Comparison of ENCODE assay signal across 15 cellular contexts in the genomic region with DNA sequence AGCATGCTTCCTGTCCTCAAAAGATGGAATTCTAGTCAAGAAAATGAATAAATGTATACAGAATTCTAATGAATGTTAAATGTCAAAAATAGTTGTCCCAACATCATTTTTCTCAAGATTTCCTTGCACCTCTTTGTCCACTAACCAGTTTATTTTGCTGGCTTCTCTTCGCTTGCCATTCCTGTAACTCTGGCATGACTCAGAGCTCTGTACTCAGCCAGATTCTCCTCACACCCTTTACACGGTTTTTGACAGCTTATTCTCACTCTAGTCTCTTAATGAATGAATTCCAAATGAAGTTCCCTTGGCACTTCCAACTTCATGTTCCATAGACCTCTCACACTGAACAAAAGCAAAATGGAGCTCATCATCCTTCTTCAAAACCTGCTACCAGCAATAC.
DNase-seq lines count a peak whose midpoint lies in the region; ATAC-seq, FAIRE-seq and TF ChIP-seq lines count a peak whose summit lies in the region.
"Had no signal": no experiment of that assay in that cellular context is flagged by ENCODE, and none has a peak within 500 bp of the region (broad histone marks: within the 10 kb centered on the region; RNA-seq: fewer than 3 reads in every experiment).

No MANE protein-coding gene starts in this region.

- no peak for FAIRE-seq in RCC 7860 (lab: Jason Lieb, UNC)

- BruUV-seq in PC-3 (replicated peaks; lab: Mats Ljungman, UMichigan), result no TSS peak

- ATAC-seq in PC-3, result peak; percentile 53

- H3K4me1 ChIP-seq in PC-3 (ENCODE audit: insufficient read depth, low read length) (peaks cover 22% of the 10 kb centered on the region), fibroblast of lung (ENCODE audit: control insufficient read depth, extremely low read depth, insufficient read depth, low read length) (peaks cover 8% of the 10 kb centered on the region)
- H3K4me1 ChIP-seq: SJCRH30 had no signal

- TF ChIP-seq CTCF in PC-3 (conservative IDR thresholded peaks at IDR 0.05; ENCODE audit: low read depth, low read length) (no peak), fibroblast of lung (conservative IDR thresholded peaks at IDR 0.05 in 1 of 2, IDR thresholded peaks at IDR 0.05 in 1 of 2; ENCODE audit: low read depth in 1 of 2, low read length in 2 of 2) (no peak)

- POLR2A ChIA-PET in PC-3 (lab: Charles Lee; ENCODE audit: unreplicated experiment), result no interaction called here

- H3K79me2 ChIP-seq in PC-3 (ENCODE audit: low read length) (no peaks in the 10 kb centered on the region), fibroblast of lung (ENCODE audit: control insufficient read depth, insufficient read depth, low read length) (no peaks in the 10 kb centered on the region)

- intact Hi-C loops in PC-3 (cut with micrococcal nuclease), result loop anchor here (10.0 kb wide), 1 partner anchor 88 kb away; no protein-coding TSS in a partner anchor

- peak overlapping the region; percentile 54 for H3K4me2 ChIP-seq in PC-3 (ENCODE audit: low read length)
- H3K4me2 ChIP-seq in fibroblast of lung (ENCODE audit: extremely low read depth, insufficient read depth, low read length), result peak overlapping the region; percentile 59
- H3K4me2 ChIP-seq: KMS-11 had no signal

- no peaks in the 10 kb centered on the region for H4K20me1 ChIP-seq in PC-3 (ENCODE audit: low read length)
- H4K20me1 ChIP-seq in fibroblast of lung (ENCODE audit: control insufficient read depth, extremely low read depth, insufficient read depth, low read length), result no peaks in the 10 kb centered on the region

- H3K9me3 ChIP-seq in PC-3 (ENCODE audit: low read length), result no peaks in the 10 kb centered on the region
- no peaks in the 10 kb centered on the region for H3K9me3 ChIP-seq in fibroblast of lung (ENCODE audit: control insufficient read depth, insufficient read depth, low read depth, low read length)
- H3K9me3 ChIP-seq: SJCRH30 had no signal

- DNase-seq in GM03348 (ENCODE audit: low spot score), result peak; percentile 31
- DNase-seq in PC-3, result peak; percentile 39
- DNase-seq in fibroblast of lung (ENCODE audit: low read depth in 2 of 2), result peak; percentile 32 to 47
- DNase-seq in superior temporal gyrus (ENCODE audit: extremely low spot score), result peak; percentile 28
- no peak for DNase-seq in RCC 7860 (ENCODE audit: low spot score)
- DNase-seq in occipital lobe (lab: John Stamatoyannopoulos, UW), result no peak
- no peak for DNase-seq in UCSD-AML1 (lab: John Stamatoyannopoulos, UW; ENCODE audit: unreplicated experiment)
- DNase-seq: NCI-H1417 treated with DMSO at 0.1 percent for 48 hours, NCI-H2029, NCI-H510A treated with DMSO at 0.1 percent for 48 hours, SJCRH30, SW 1271 had no signal

- no peaks in the 10 kb centered on the region for H3K36me3 ChIP-seq in PC-3 (ENCODE audit: low read depth, low read length)
- H3K36me3 ChIP-seq in fibroblast of lung (ENCODE audit: control insufficient read depth, insufficient read depth, low read length), result no peaks in the 10 kb centered on the region
- H3K36me3 ChIP-seq: SJCRH30 had no signal

- H2AFZ ChIP-seq in PC-3 (ENCODE audit: low read length) (no peak overlapping the region), fibroblast of lung (ENCODE audit: low read length) (no peak overlapping the region)

- H3K9me2 ChIP-seq in PC-3 (replicated peaks; ENCODE audit: low read length), result no peaks in the 10 kb centered on the region

- H3K27me3 ChIP-seq in PC-3 (ENCODE audit: low read length), result no peaks in the 10 kb centered on the region
- no peaks in the 10 kb centered on the region for H3K27me3 ChIP-seq in fibroblast of lung (ENCODE audit: control insufficient read depth, insufficient read depth, low read length)
- H3K27me3 ChIP-seq: SJCRH30 had no signal

- H3K4me3 ChIP-seq in PC-3 (ENCODE audit: low read length), result peak overlapping the region; percentile 19; the same call in 1 of the 2 replicates
- H3K4me3 ChIP-seq in fibroblast of lung (replicated peaks in 1 of 4; ENCODE audit: control extremely low read depth in 1 of 4, insufficient read depth in 1 of 4, low read depth in 3 of 4, low read length in 4 of 4), result peak overlapping the region in 1 of 4 experiments; percentile 11
- H3K4me3 ChIP-seq: SJCRH30 had no signal

- H3K9ac ChIP-seq in PC-3 (ENCODE audit: low read length) (no peak overlapping the region), fibroblast of lung (ENCODE audit: insufficient read depth, low read length) (no peak overlapping the region)
- H3K9ac ChIP-seq: KMS-11 had no signal

- CTCF ChIA-PET in PC-3 (lab: Charles Lee), result no interaction called here

- H3F3A ChIP-seq in PC-3 (ENCODE audit: low read length, unreplicated experiment), result no peaks in the 10 kb centered on the region

- H3K27ac ChIP-seq in PC-3 (ENCODE audit: low read length) (peak overlapping the region; percentile 63), fibroblast of lung (ENCODE audit: insufficient read depth, low read length) (no peak overlapping the region)
- H3K27ac ChIP-seq: C4-2B, HL-60, KMS-11, SJCRH30 had no signal

Comparison
In these comparisons a context has a peak if more than half of its experiments do, and no peak if none do; other contexts are left out.
1. DNase-seq: peak in GM03348 (single experiment), PC-3 (single experiment), fibroblast of lung (2 of 2) and superior temporal gyrus (single experiment); none in RCC 7860 (single experiment), occipital lobe (single experiment) and UCSD-AML1 (single experiment).